8 cellular contexts compared by ENCODE assay signal in genomic region chr15:89999676-90000174, GRCh38. TPM values are rescaled to one million over a fixed set of nuclear protein-coding genes. Genes with fewer than 3 reads are reported as not detected.
A peak's percentile ranks its signal among the peaks of the same experiment; 100 is the strongest.
DNase-seq lines count a peak whose midpoint lies in the region; ATAC-seq and TF ChIP-seq lines count a peak whose summit lies in the region.

No MANE protein-coding gene starts in this region.

- TF ChIP-seq EP300 in sigmoid colon (IDR thresholded peaks at IDR 0.05), result no peak

- no peaks in the 10 kb centered on the region for H3K9me3 Mint-ChIP-seq in activated T-helper 1 cell treated with anti-CD3 and anti-CD28 coated beads, Interleukin-12 subunit alpha, Interleukin-12 subunit beta, Interleukin-2, Interleukin-4 antibody, amounts not matched to agents 30 ng/mL and 10 ng/mL and 1 ng/mL, durations not matched to agents 14 hours and 24 hours and 36 hours

- no peaks in the 10 kb centered on the region for H3K27me3 ChIP-seq in sigmoid colon

- H3K4me3 Mint-ChIP-seq in activated T-helper 1 cell treated with anti-CD3 and anti-CD28 coated beads, Interleukin-12 subunit alpha, Interleukin-12 subunit beta, Interleukin-2, Interleukin-4 antibody, amounts not matched to agents 30 ng/mL and 10 ng/mL and 1 ng/mL, durations not matched to agents 14 hours and 24 hours and 36 hours, result peak overlapping the region; percentile 45

- peaks cover 34% of the 10 kb centered on the region for H3K4me1 Mint-ChIP-seq in activated T-helper 1 cell treated with anti-CD3 and anti-CD28 coated beads, Interleukin-12 subunit alpha, Interleukin-12 subunit beta, Interleukin-2, Interleukin-4 antibody, amounts not matched to agents 30 ng/mL and 10 ng/mL and 1 ng/mL, durations not matched to agents 14 hours and 24 hours and 36 hours (ENCODE audit: low read depth)

- no peak for TF ChIP-seq CTCF in sigmoid colon (IDR thresholded peaks at IDR 0.05)
- TF ChIP-seq CTCF in GM20000 (IDR thresholded peaks at IDR 0.05; ENCODE audit: extremely low read depth, missing control alignments), result no peak

- no peak overlapping the region for H3K27ac Mint-ChIP-seq in activated T-helper 1 cell treated with anti-CD3 and anti-CD28 coated beads, Interleukin-12 subunit alpha, Interleukin-12 subunit beta, Interleukin-2, Interleukin-4 antibody, amounts not matched to agents 30 ng/mL and 10 ng/mL and 1 ng/mL, durations not matched to agents 14 hours and 24 hours and 36 hours

- peak overlapping the region; percentile 86 to 94 (median 91) for H3K27ac ChIP-seq in sigmoid colon

- no peak for TF ChIP-seq POLR2A in sigmoid colon (IDR thresholded peaks at IDR 0.05)

- no peaks in the 10 kb centered on the region for H3K36me3 ChIP-seq in sigmoid colon

- peaks cover 3% of the 10 kb centered on the region for H3K36me3 Mint-ChIP-seq in activated T-helper 1 cell treated with anti-CD3 and anti-CD28 coated beads, Interleukin-12 subunit alpha, Interleukin-12 subunit beta, Interleukin-2, Interleukin-4 antibody, amounts not matched to agents 30 ng/mL and 10 ng/mL and 1 ng/mL, durations not matched to agents 14 hours and 24 hours and 36 hours (ENCODE audit: low read depth)

- peak; percentile 10 for DNase-seq in GM04504 (ENCODE audit: low read depth)
- no peak for DNase-seq in activated T-helper 1 cell treated with anti-CD3 and anti-CD28 coated beads, Interleukin-12 subunit alpha, Interleukin-12 subunit beta, Interleukin-2, Interleukin-4 antibody, amounts not matched to agents 30 ng/mL and 10 ng/mL and 1 ng/mL, durations not matched to agents 14 hours and 24 hours and 36 hours (ENCODE audit: low spot score)
- DNase-seq in left ventricle myocardium superior, result peak; percentile 42
- peak; percentile 67 for DNase-seq in sigmoid colon
- no peak for DNase-seq in GM20000 (ENCODE audit: low spot score)
- no peak for DNase-seq in NCI-H1105 treated with DMSO at 0.1 percent for 48 hours (lab: John Stamatoyannopoulos, UW)

- H3K9me3 ChIP-seq in sigmoid colon, result no peaks in the 10 kb centered on the region

- WGBS in sigmoid colon, 2 donors, result 14 to 47% methylated on average over 13 of the region's 13 CpGs

- peaks cover 11% of the 10 kb centered on the region for H3K27me3 Mint-ChIP-seq in activated T-helper 1 cell treated with anti-CD3 and anti-CD28 coated beads, Interleukin-12 subunit alpha, Interleukin-12 subunit beta, Interleukin-2, Interleukin-4 antibody, amounts not matched to agents 30 ng/mL and 10 ng/mL and 1 ng/mL, durations not matched to agents 14 hours and 24 hours and 36 hours (ENCODE audit: insufficient read depth)

- H3K4me3 ChIP-seq in sigmoid colon, result peak overlapping the region; percentile 23 to 96 (median 78)

- intact Hi-C loops in activated T-helper 1 cell treated with anti-CD3 and anti-CD28 coated beads, Interleukin-12 subunit alpha, Interleukin-12 subunit beta, Interleukin-2, Interleukin-4 antibody, amounts not matched to agents 30 ng/mL and 10 ng/mL and 1 ng/mL, durations not matched to agents 14 hours and 24 hours and 36 hours (cut with micrococcal nuclease), result loop anchor here (2.0 to 5.0 kb wide), 3 partner anchors 107 to 1377 kb away; partner anchors contain the start of genes AEN, AP3S2 and MESP1
- intact Hi-C loops in left ventricle myocardium superior (cut with micrococcal nuclease), result no loop called here
- intact Hi-C loops in sigmoid colon (cut with DNase I), result loop anchor here (2.0 to 10.0 kb wide), 4 partner anchors 87 to 255 kb away; partner anchors contain the start of genes AP3S2 and ARPIN

- peaks cover 0 to 38% (median 33%) of the 10 kb centered on the region in 4 donors for H3K4me1 ChIP-seq in sigmoid colon

- peak; percentile 49 for ATAC-seq in left ventricle myocardium superior
- ATAC-seq in HG03565 (IDR thresholded peaks at IDR 0.05; ENCODE audit: unreplicated experiment), result no peak
- no peak for ATAC-seq in GM21360 (IDR thresholded peaks at IDR 0.05; ENCODE audit: unreplicated experiment)

RNA-seq across cellular contexts. Expression of gene ZNF710, which starts 1.4 kb away (rescaled TPM):
- 22.6 and 23.1 TPM in 2 replicates for total RNA-seq in activated T-helper 1 cell treated with anti-CD3 and anti-CD28 coated beads, Interleukin-12 subunit alpha, Interleukin-12 subunit beta, Interleukin-2, Interleukin-4 antibody, amounts not matched to agents 30 ng/mL and 10 ng/mL and 1 ng/mL, durations not matched to agents 14 hours and 24 hours and 36 hours
- total RNA-seq in left ventricle myocardium superior, result 6.1 TPM
- 10 to 100 TPM in 1 of 4 donors, 1 to 10 TPM in 3; 5.3 to 10.0 (median 7.5) TPM for total RNA-seq in sigmoid colon
- 10 to 100 TPM; 13.8 to 28.2 (median 24.1) TPM for polyA plus RNA-seq in sigmoid colon

Comparison
In these comparisons a context has a peak if more than half of its experiments do, and no peak if none do; other contexts are left out.
1. DNase-seq: peak in GM04504 (single experiment), left ventricle myocardium superior (single experiment) and sigmoid colon (single experiment); none in activated T-helper 1 cell treated with anti-CD3 and anti-CD28 coated beads, Interleukin-12 subunit alpha, Interleukin-12 subunit beta, Interleukin-2, Interleukin-4 antibody, amounts not matched to agents 30 ng/mL and 10 ng/mL and 1 ng/mL, durations not matched to agents 14 hours and 24 hours and 36 hours (single experiment), GM20000 (single experiment) and NCI-H1105 treated with DMSO at 0.1 percent for 48 hours (single experiment).